8 cellular contexts compared by ENCODE assay signal in genomic region chr17:83078378-83079339, GRCh38. TPM values are rescaled to one million over a fixed set of nuclear protein-coding genes. Genes with fewer than 3 reads are reported as not detected.
DNase-seq lines count a peak whose midpoint lies in the region; ATAC-seq and TF ChIP-seq lines count a peak whose summit lies in the region.

No MANE protein-coding gene starts in this region.

- 8% methylated on average over 36 of the region's 91 CpGs; no CpG with 5 or more reads in 1 of the 2 experiments for WGBS in IMR-90 (ENCODE audit: extremely low coverage in 2 of 2, insufficient read length in 1 of 2), 2 experiments

- H3K4ac ChIP-seq in IMR-90 (ENCODE audit: low read depth, low read length): no peak overlapping the region; the same call in 1 of the 2 replicates

- peaks cover 34% of the 10 kb centered on the region for H3K4me1 Mint-ChIP-seq in CD14-positive monocyte

- BruUV-seq in IMR-90 (replicated peaks; lab: Mats Ljungman, UMichigan): no TSS peak

- CTCF ChIA-PET in IMR-90 (lab: Yijun Ruan, JAX): no interaction called here

- peaks cover 25% of the 10 kb centered on the region for H4K20me1 ChIP-seq in IMR-90 (ENCODE audit: insufficient read depth, low read length)

- no peak overlapping the region; a peak in 1 of 4 replicates for H4K8ac ChIP-seq in IMR-90 (ENCODE audit: low read depth in 2 of 2, low read length in 2 of 2)

- H3K4me1 ChIP-seq in IMR-90 (ENCODE audit: control insufficient read depth, insufficient read depth, low read length) (peaks cover 24% of the 10 kb centered on the region), lower lobe of right lung (peaks cover 35% of the 10 kb centered on the region), upper lobe of right lung (peaks cover 33% of the 10 kb centered on the region)

- H3K36me3 ChIP-seq in IMR-90 (ENCODE audit: control insufficient read depth, insufficient read depth, low read length): peaks cover 6% of the 10 kb centered on the region; the same call in 1 of the 2 replicates
- peaks cover 12% of the 10 kb centered on the region for H3K36me3 ChIP-seq in brain microvascular endothelial cell (replicated peaks)
- no peaks in the 10 kb centered on the region for H3K36me3 ChIP-seq in lower lobe of right lung
- no peaks in the 10 kb centered on the region for H3K36me3 ChIP-seq in upper lobe of right lung

- H3K27me3 ChIP-seq in IMR-90 (ENCODE audit: control insufficient read depth, insufficient read depth, low read length): peaks cover 9% of the 10 kb centered on the region; the same call in 1 of the 2 replicates
- H3K27me3 ChIP-seq in brain microvascular endothelial cell (replicated peaks): peaks cover 2% of the 10 kb centered on the region
- no peaks in the 10 kb centered on the region for H3K27me3 ChIP-seq in lower lobe of right lung (ENCODE audit: low read depth)
- H3K27me3 ChIP-seq in upper lobe of right lung: no peaks in the 10 kb centered on the region

- no peak for DNase-seq in CD14-positive monocyte (ENCODE audit: low spot score)
- no peak for DNase-seq in IMR-90
- no peak for DNase-seq in brain microvascular endothelial cell
- peak; percentile 66 for DNase-seq in lower lobe of right lung
- no peak for DNase-seq in upper lobe of right lung
- no peak for DNase-seq in erythroblast (lab: John Stamatoyannopoulos, UW)
- DNase-seq in LoVo (ENCODE audit: low spot score): no peak
- no peak for DNase-seq in NCI-H82 treated with DMSO at 0.1 percent for 48 hours (lab: John Stamatoyannopoulos, UW; ENCODE audit: unreplicated experiment)

- in situ Hi-C loops in IMR-90 (cut with MboI; ENCODE audit: low sequenced_read_pairs) (no loop called here), brain microvascular endothelial cell (cut with HindIII; ENCODE audit: low pct_ligation_motif_present, low sequenced_read_pairs) (no loop called here)

- TF ChIP-seq CTCF in CD14-positive monocyte (IDR thresholded peaks at IDR 0.05): no peak
- no peak for TF ChIP-seq CTCF in IMR-90 (conservative IDR thresholded peaks at IDR 0.05; ENCODE audit: low read depth, low read length)
- no peak for TF ChIP-seq CTCF in brain microvascular endothelial cell (IDR thresholded peaks at IDR 0.05; ENCODE audit: low read depth, low read length, missing control alignments)
- no peak for TF ChIP-seq CTCF in lower lobe of right lung (IDR thresholded peaks at IDR 0.05)
- no peak for TF ChIP-seq CTCF in upper lobe of right lung (IDR thresholded peaks at IDR 0.05)

- dilution Hi-C loops in IMR-90 (cut with HindIII; ENCODE audit: low sequenced_read_pairs, unreplicated experiment): no loop called here

- TF ChIP-seq POLR2A in IMR-90 (IDR thresholded peaks at IDR 0.05; ENCODE audit: low read depth, low read length) (no peak), erythroblast (IDR thresholded peaks at IDR 0.05; ENCODE audit: low read length) (no peak)

- no peak overlapping the region for H2BK120ac ChIP-seq in IMR-90 (ENCODE audit: low read depth, low read length)

- peak overlapping the region; percentile 48 for H3K9ac ChIP-seq in IMR-90 (ENCODE audit: low read depth, low read length)

- no peak overlapping the region for H4K91ac ChIP-seq in IMR-90 (ENCODE audit: insufficient read depth, low read depth, low read length)

- H2AK9ac ChIP-seq in IMR-90 (replicated peaks; ENCODE audit: low read depth, low read length, poor library complexity): peak overlapping the region; percentile 85

- H3K27ac ChIP-seq in IMR-90 (ENCODE audit: insufficient read depth, low read length) (peak overlapping the region; percentile 32; the same call in 1 of the 2 replicates), brain microvascular endothelial cell (no peak overlapping the region), lower lobe of right lung (peak overlapping the region; percentile 82), upper lobe of right lung (peak overlapping the region; percentile 76)

- peak; percentile 2 for ATAC-seq in IMR-90 (ENCODE audit: low read depth)
- peak; percentile 6 to 13 for ATAC-seq in lower lobe of right lung
- ATAC-seq in upper lobe of right lung: peak; percentile 1

- H3K23ac ChIP-seq in IMR-90 (ENCODE audit: low read depth, low read length): no peak overlapping the region

- H3K27ac Mint-ChIP-seq in CD14-positive monocyte: peak overlapping the region in 4 of 7 donors; percentile 8 to 82 (median 36)

- peaks cover 22 to 33% (median 29%) of the 10 kb centered on the region in 3 donors for H3K27me3 Mint-ChIP-seq in CD14-positive monocyte (ENCODE audit: low read depth in 3 of 3)

- H3K14ac ChIP-seq in IMR-90 (replicated peaks; ENCODE audit: low read depth, low read length): no peak overlapping the region

- POLR2A ChIA-PET in IMR-90 (lab: Charles Lee; ENCODE audit: unreplicated experiment): no interaction called here

- H3K18ac ChIP-seq in IMR-90 (ENCODE audit: low read depth, low read length): no peak overlapping the region; the same call in 1 of the 2 replicates

- H3K9me1 ChIP-seq in IMR-90 (ENCODE audit: insufficient read depth, low read length): peaks cover 17% of the 10 kb centered on the region

- peak overlapping the region; percentile 62 for H3K4me2 ChIP-seq in IMR-90 (ENCODE audit: low read depth, low read length)

- H4K5ac ChIP-seq in IMR-90 (ENCODE audit: low read depth, low read length): no peak overlapping the region

- peaks cover 21 to 26% of the 10 kb centered on the region in 2 donors for H3K36me3 Mint-ChIP-seq in CD14-positive monocyte

- intact Hi-C loops in CD14-positive monocyte (cut with micrococcal nuclease): loop anchor here (2.0 to 5.0 kb wide), 2 partner anchors 24 to 36 kb away; no protein-coding TSS in a partner anchor
- intact Hi-C loops in IMR-90 (cut with micrococcal nuclease): loop anchor here (1.0 kb wide), 1 partner anchor 115 kb away; no protein-coding TSS in a partner anchor
- intact Hi-C loops in lower lobe of right lung (cut with DNase I): no loop called here
- intact Hi-C loops in upper lobe of right lung (cut with DNase I): no loop called here

- peaks cover 0 to 4% (median 0%) of the 10 kb centered on the region in 7 donors for H3K9me3 Mint-ChIP-seq in CD14-positive monocyte

- no peak overlapping the region for H2AK5ac ChIP-seq in IMR-90 (ENCODE audit: low read depth, low read length)

- peaks cover 4 to 21% of the 10 kb centered on the region in 2 experiments; a peak in 2 of 4 replicates for H3K79me1 ChIP-seq in IMR-90 (ENCODE audit: low read depth in 1 of 2, low read length in 2 of 2)

- H2BK15ac ChIP-seq in IMR-90 (ENCODE audit: low read depth, low read length): no peak overlapping the region

- peak overlapping the region; percentile 90 for H2AFZ ChIP-seq in IMR-90 (replicated peaks; ENCODE audit: low read length, poor library complexity)

- H3K4me3 ChIP-seq in IMR-90 (ENCODE audit: insufficient read depth, low read depth, low read length) (peak overlapping the region; percentile 67), brain microvascular endothelial cell (ENCODE audit: low read depth, low read length) (peak overlapping the region; percentile 47), lower lobe of right lung (peak overlapping the region; percentile 71), upper lobe of right lung (peak overlapping the region; percentile 67)

- H2BK5ac ChIP-seq in IMR-90 (ENCODE audit: low read depth, low read length, poor library complexity, severe bottlenecking): peak overlapping the region; percentile 63

- H2BK20ac ChIP-seq in IMR-90 (ENCODE audit: low read depth, low read length): no peak overlapping the region

- peak overlapping the region; percentile 76 to 81 for H3K4me3 Mint-ChIP-seq in CD14-positive monocyte

- no peak for TF ChIP-seq RAD21 in IMR-90 (IDR thresholded peaks at IDR 0.05; ENCODE audit: low read length)

- no peak overlapping the region for H3K56ac ChIP-seq in IMR-90 (ENCODE audit: extremely low read depth, insufficient read depth, low read length)

- H3K9me3 ChIP-seq in IMR-90 (ENCODE audit: control insufficient read depth, insufficient read depth, low read length): no peaks in the 10 kb centered on the region
- H3K9me3 ChIP-seq in lower lobe of right lung: no peaks in the 10 kb centered on the region
- no peaks in the 10 kb centered on the region for H3K9me3 ChIP-seq in upper lobe of right lung

TF ChIP-seq in IMR-90, 13 proteins besides CTCF, POLR2A, EP300 and RAD21 (continues in another document):
- TF ChIP-seq MAFK (IDR thresholded peaks at IDR 0.05; ENCODE audit: low read depth, low read length) (no peak), RFX5 (IDR thresholded peaks at IDR 0.05; ENCODE audit: low read depth, low read length) (no peak), BHLHE40 (IDR thresholded peaks at IDR 0.05; ENCODE audit: low read depth, low read length) (no peak), USF2 (IDR thresholded peaks at IDR 0.05; ENCODE audit: low read depth, low read length) (no peak), SMC3 (IDR thresholded peaks at IDR 0.05; ENCODE audit: low read depth, low read length) (no peak), FOS (IDR thresholded peaks at IDR 0.05; ENCODE audit: low read depth, low read length) (no peak), MXI1 (IDR thresholded peaks at IDR 0.05; ENCODE audit: borderline replicate concordance, low read depth, low read length) (no peak), CHD1 (IDR thresholded peaks at IDR 0.05; ENCODE audit: low read depth, low read length) (no peak), MAZ (IDR thresholded peaks at IDR 0.05; ENCODE audit: borderline replicate concordance, low read depth, low read length) (no peak), NFE2L2 (IDR thresholded peaks at IDR 0.05; ENCODE audit: low read depth, low read length) (no peak)
- TF ChIP-seq, protein P1, sequence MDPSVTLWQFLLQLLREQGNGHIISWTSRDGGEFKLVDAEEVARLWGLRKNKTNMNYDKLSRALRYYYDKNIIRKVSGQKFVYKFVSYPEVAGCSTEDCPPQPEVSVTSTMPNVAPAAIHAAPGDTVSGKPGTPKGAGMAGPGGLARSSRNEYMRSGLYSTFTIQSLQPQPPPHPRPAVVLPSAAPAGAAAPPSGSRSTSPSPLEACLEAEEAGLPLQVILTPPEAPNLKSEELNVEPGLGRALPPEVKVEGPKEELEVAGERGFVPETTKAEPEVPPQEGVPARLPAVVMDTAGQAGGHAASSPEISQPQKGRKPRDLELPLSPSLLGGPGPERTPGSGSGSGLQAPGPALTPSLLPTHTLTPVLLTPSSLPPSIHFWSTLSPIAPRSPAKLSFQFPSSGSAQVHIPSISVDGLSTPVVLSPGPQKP (IDR thresholded peaks at IDR 0.05; ENCODE audit: borderline replicate concordance, low read depth, low read length): no peak

RNA-seq across cellular contexts. Expression of gene METRNL, which starts 0.8 kb away (rescaled TPM):
- polyA plus RNA-seq in CD14-positive monocyte: 10 to 100 TPM; 13.1 to 29.8 TPM
- 17.9 and 21.4 TPM in 2 replicates for total RNA-seq in IMR-90 (2012; rRNA removed)
- polyA plus RNA-seq in IMR-90 (2012; rRNA removed): 48.2 and 60.2 TPM in 2 replicates
- polyA plus RNA-seq in IMR-90 (2012; cell fraction: cytosol; rRNA removed): 73.7 and 167 TPM in 2 replicates
- polyA plus RNA-seq in IMR-90 (2012; cell fraction: nucleus; rRNA removed; ENCODE audit: low replicate concordance): 50.0 and 129 TPM in 2 replicates
- total RNA-seq in lower lobe of right lung: 59.8 TPM
- 79.9 TPM for total RNA-seq in upper lobe of right lung

Comparison
In these comparisons a context has a peak if more than half of its experiments do, and no peak if none do; other contexts are left out.
1. intact Hi-C loops: an anchor here in CD14-positive monocyte (2.0 to 5.0 kb wide) and IMR-90 (1.0 kb wide); none called in lower lobe of right lung and upper lobe of right lung.